In genomic region chr11:93766504-93766903, GRCh38 we compare ENCODE assay signal across 34 cellular contexts.
"Had no signal": no experiment of that assay in that cellular context is flagged by ENCODE, and none has a peak within 500 bp of the region (broad histone marks: within the 10 kb centered on the region; RNA-seq: fewer than 3 reads in every experiment).

No MANE protein-coding gene starts in this region.

- H3K4me3 ChIP-seq: ascending aorta, breast epithelium, coronary artery, dorsolateral prefrontal cortex, esophagus muscularis mucosa, gastrocnemius medialis, heart right ventricle, hepatocyte had no signal

- H3K27ac Mint-ChIP-seq: activated B cell treated with CpG ODN at 0.5 μM for 24 hours; activated CD8-positive, alpha-beta T cell treated with anti-CD3 and anti-CD28 coated beads for 36 hours; activated naive CD4-positive, alpha-beta T cell treated with anti-CD3 and anti-CD28 coated beads for 36 hours; activated naive CD8-positive, alpha-beta T cell treated with anti-CD3 and anti-CD28 coated beads, Interleukin-2, amount 10 ng/mL, durations not matched to agents 7 days and 5 days; activated T-helper 1 cell treated with anti-CD3 and anti-CD28 coated beads, Interleukin-12 subunit alpha, Interleukin-12 subunit beta, Interleukin-2, Interleukin-4 antibody, amounts not matched to agents 30 ng/mL and 10 ng/mL and 1 ng/mL, durations not matched to agents 14 hours and 24 hours and 36 hours; activated T-helper 2 cell treated with anti-CD3 and anti-CD28 coated beads, Interferon-gamma antibody, Interleukin-2, Interleukin-4, amounts not matched to agents 10 μg/mL and 5 μg/mL and 100 μg/mL, durations not matched to agents 14 hours and 24 hours and 36 hours; brain; dendritic cell treated with granulocyte-macrophage colony-stimulating factor and Interleukin-4, amounts not matched to agents 40 ng/mL and 50 ng/mL, for 4 days; T-helper 17 cell; T-helper 2 cell treated with Interferon-gamma antibody and Interleukin-4, amounts not matched to agents 5 μg/mL and 100 μg/mL, for 36 hours had no signal

- H3K4me1 Mint-ChIP-seq: activated B cell treated with CpG ODN at 0.5 μM for 24 hours; activated naive CD8-positive, alpha-beta T cell treated with anti-CD3 and anti-CD28 coated beads, Interleukin-2, amount 10 ng/mL, durations not matched to agents 7 days and 5 days; brain; central memory CD8-positive, alpha-beta T cell; T-helper 17 cell had no signal

- H3K9me3 ChIP-seq: ascending aorta, breast epithelium, esophagus muscularis mucosa, gastrocnemius medialis had no signal

- H3K27me3 ChIP-seq: ascending aorta, breast epithelium, dorsolateral prefrontal cortex, esophagus muscularis mucosa, gastrocnemius medialis, heart right ventricle, hepatocyte had no signal

- H3K9me3 Mint-ChIP-seq: brain; central memory CD8-positive, alpha-beta T cell had no signal

- H3K27ac ChIP-seq: ascending aorta, breast epithelium, coronary artery, dorsolateral prefrontal cortex, esophagus muscularis mucosa, gastrocnemius medialis, heart right ventricle, hepatocyte, WERI-Rb-1 had no signal

- H3K79me2 ChIP-seq: hepatocyte had no signal

- H2AFZ ChIP-seq: hepatocyte had no signal

- H3K4me2 ChIP-seq: hepatocyte had no signal

- H3K4me1 ChIP-seq: ascending aorta, breast epithelium, gastrocnemius medialis, heart right ventricle had no signal

- H3K4me3 Mint-ChIP-seq: activated B cell treated with CpG ODN at 0.5 μM for 24 hours; activated CD8-positive, alpha-beta T cell treated with anti-CD3 and anti-CD28 coated beads for 36 hours; activated naive CD4-positive, alpha-beta T cell treated with anti-CD3 and anti-CD28 coated beads for 36 hours; activated naive CD8-positive, alpha-beta T cell treated with anti-CD3 and anti-CD28 coated beads, Interleukin-2, amount 10 ng/mL, durations not matched to agents 7 days and 5 days; activated T-helper 1 cell treated with anti-CD3 and anti-CD28 coated beads, Interleukin-12 subunit alpha, Interleukin-12 subunit beta, Interleukin-2, Interleukin-4 antibody, amounts not matched to agents 30 ng/mL and 10 ng/mL and 1 ng/mL, durations not matched to agents 14 hours and 24 hours and 36 hours; brain; central memory CD8-positive, alpha-beta T cell; dendritic cell treated with granulocyte-macrophage colony-stimulating factor and Interleukin-4, amounts not matched to agents 40 ng/mL and 50 ng/mL, for 4 days; endodermal cell; T-helper 17 cell; T-helper 2 cell treated with Interferon-gamma antibody and Interleukin-4, amounts not matched to agents 5 μg/mL and 100 μg/mL, for 36 hours had no signal

- H3K36me3 ChIP-seq: breast epithelium had no signal

- DNase-seq: activated B cell treated with CpG ODN at 0.5 μM for 24 hours; activated CD4-positive, alpha-beta T cell treated with anti-CD3 and anti-CD28 coated beads for 48 hours; activated CD4-positive, alpha-beta T cell treated with anti-CD3 and anti-CD28 coated beads, Interleukin-2, amount 50 U/mL, for 1 hour; activated CD4-positive, alpha-beta T cell treated with anti-CD3 and anti-CD28 coated beads, Interleukin-2, amount 50 U/mL, for 48 hours; activated CD8-positive, alpha-beta memory T cell treated with anti-CD3 and anti-CD28 coated beads for 24 hours; activated CD8-positive, alpha-beta T cell treated with anti-CD3 and anti-CD28 coated beads for 36 hours; activated effector memory CD4-positive, alpha-beta T cell treated with anti-CD3 and anti-CD28 coated beads, Interleukin-2, amount 50 U/mL, for 16 hours; activated naive CD4-positive, alpha-beta T cell treated with anti-CD3 and anti-CD28 coated beads for 36 hours; activated naive CD8-positive, alpha-beta T cell treated with anti-CD3 and anti-CD28 coated beads, Interleukin-2, amount 10 ng/mL, durations not matched to agents 7 days and 5 days; activated T-cell treated with anti-CD3 and anti-CD28 coated beads, Interleukin-2, amount 50 U/mL, for 48 hours; dorsolateral prefrontal cortex; effector memory CD4-positive, alpha-beta T cell; endodermal cell; foreskin fibroblast; gastrocnemius medialis; glutamatergic neuron; heart right ventricle; T-helper 1 cell; T-helper 17 cell; T1000; WERI-Rb-1 had no signal

- ATAC-seq: activated CD4-positive, CD25-positive, alpha-beta regulatory T cell treated with anti-CD3 and anti-CD28 coated beads, Interleukin-2, amount 50 U/mL, for 24 hours; activated CD8-positive, alpha-beta T cell treated with anti-CD3 and anti-CD28 coated beads for 36 hours; activated naive CD4-positive, alpha-beta T cell treated with anti-CD3 and anti-CD28 coated beads, Interleukin-2, amount 50 U/mL, for 72 hours; gastrocnemius medialis; heart right ventricle; T-helper 17 cell had no signal

- H3K27me3 Mint-ChIP-seq: activated B cell treated with CpG ODN at 0.5 μM for 24 hours; activated CD8-positive, alpha-beta T cell treated with anti-CD3 and anti-CD28 coated beads for 36 hours; activated naive CD8-positive, alpha-beta T cell treated with anti-CD3 and anti-CD28 coated beads, Interleukin-2, amount 10 ng/mL, durations not matched to agents 7 days and 5 days; brain; central memory CD8-positive, alpha-beta T cell; dendritic cell treated with granulocyte-macrophage colony-stimulating factor and Interleukin-4, amounts not matched to agents 40 ng/mL and 50 ng/mL, for 4 days; T-helper 17 cell had no signal
